20 cellular contexts compared by ENCODE assay signal in the genomic region with DNA sequence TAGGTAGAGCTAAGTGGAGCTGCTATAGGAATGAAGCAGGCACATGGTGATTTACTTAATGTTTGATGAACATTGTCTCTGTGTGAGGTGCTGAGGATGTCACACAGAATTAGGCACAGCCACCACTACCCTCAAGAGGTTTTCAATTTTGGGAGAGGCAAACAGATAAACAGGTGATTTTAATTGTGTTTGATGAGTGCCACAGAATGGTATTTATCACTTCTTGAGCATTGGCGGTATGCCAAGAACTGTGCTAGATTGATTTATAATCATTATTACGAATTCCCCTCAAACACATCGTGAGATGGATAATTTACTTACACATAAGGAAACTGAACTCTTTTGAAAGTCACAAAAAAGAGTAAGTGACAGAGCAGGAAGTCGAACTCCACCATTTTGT.
DNase-seq lines count a peak whose midpoint lies in the region; ATAC-seq, FAIRE-seq and TF ChIP-seq lines count a peak whose summit lies in the region.
"Had no signal": no experiment of that assay in that cellular context is flagged by ENCODE, and none has a peak within 500 bp of the region (broad histone marks: within the 10 kb centered on the region; RNA-seq: fewer than 3 reads in every experiment).

No MANE protein-coding gene starts in this region.

- POLR2A ChIA-PET in endothelial cell of umbilical vein (lab: Charles Lee): no interaction called here

- intact Hi-C loops in endothelial cell of umbilical vein (cut with micrococcal nuclease): no loop called here
- intact Hi-C loops in activated T-helper 2 cell treated with anti-CD3 and anti-CD28 coated beads, Interferon-gamma antibody, Interleukin-2, Interleukin-4, amounts not matched to agents 10 μg/mL and 5 μg/mL and 100 μg/mL, durations not matched to agents 14 hours and 24 hours and 36 hours (cut with micrococcal nuclease): no loop called here

- H3K27me3 ChIP-seq in endothelial cell of umbilical vein (ENCODE audit: control insufficient read depth in 2 of 2, insufficient read depth in 2 of 2, low read length in 2 of 2) (no peaks in the 10 kb centered on the region), thoracic aorta (replicated peaks; ENCODE audit: insufficient read depth) (no peaks in the 10 kb centered on the region)
- H3K27me3 ChIP-seq: Peyer's patch had no signal

- CTCF ChIA-PET in endothelial cell of umbilical vein (lab: Charles Lee): no interaction called here

- H3K9me3 Mint-ChIP-seq in activated T-helper 2 cell treated with anti-CD3 and anti-CD28 coated beads, Interferon-gamma antibody, Interleukin-2, Interleukin-4, amounts not matched to agents 10 μg/mL and 5 μg/mL and 100 μg/mL, durations not matched to agents 14 hours and 24 hours and 36 hours: peaks cover 4% of the 10 kb centered on the region

- H3K4me3 ChIP-seq in endothelial cell of umbilical vein (replicated peaks in 1 of 3; ENCODE audit: insufficient read depth in 1 of 3, low read depth in 1 of 3, low read length in 3 of 3) (no peak overlapping the region), thoracic aorta (no peak overlapping the region)
- H3K4me3 ChIP-seq: GM12878, Peyer's patch had no signal

- dilution Hi-C loops in endothelial cell of umbilical vein (cut with MboI; ENCODE audit: extremely low pct_ligation_motif_present, low sequenced_read_pairs): no loop called here

- no peak for TF ChIP-seq POLR2A in endothelial cell of umbilical vein (IDR thresholded peaks at IDR 0.05; ENCODE audit: low read depth, low read length)

- H3K9ac ChIP-seq in endothelial cell of umbilical vein (replicated peaks; ENCODE audit: extremely low read depth, insufficient read depth, low read length): no peak overlapping the region

- FAIRE-seq in endothelial cell of umbilical vein (lab: Jason Lieb, UNC): no peak
- FAIRE-seq: GM12878, GM18507 had no signal

- BruUV-seq in endothelial cell of umbilical vein (replicated peaks; lab: Mats Ljungman, UMichigan): no TSS peak

- TF ChIP-seq CTCF in endothelial cell of umbilical vein (IDR thresholded peaks at IDR 0.05; ENCODE audit: extremely low read depth in 1 of 2, insufficient read depth in 1 of 2, low read depth in 1 of 2, low read length in 2 of 2): no peak
- TF ChIP-seq CTCF in thoracic aorta (IDR thresholded peaks at IDR 0.05): no peak

- H3K27ac Mint-ChIP-seq in activated T-helper 2 cell treated with anti-CD3 and anti-CD28 coated beads, Interferon-gamma antibody, Interleukin-2, Interleukin-4, amounts not matched to agents 10 μg/mL and 5 μg/mL and 100 μg/mL, durations not matched to agents 14 hours and 24 hours and 36 hours: no peak overlapping the region

- no peaks in the 10 kb centered on the region for H3K36me3 Mint-ChIP-seq in activated T-helper 2 cell treated with anti-CD3 and anti-CD28 coated beads, Interferon-gamma antibody, Interleukin-2, Interleukin-4, amounts not matched to agents 10 μg/mL and 5 μg/mL and 100 μg/mL, durations not matched to agents 14 hours and 24 hours and 36 hours (ENCODE audit: low read depth)

- H3K36me3 ChIP-seq in endothelial cell of umbilical vein (ENCODE audit: control insufficient read depth in 2 of 2, extremely low read depth in 1 of 2, insufficient read depth in 2 of 2, low read length in 2 of 2) (no peaks in the 10 kb centered on the region), thoracic aorta (no peaks in the 10 kb centered on the region)
- H3K36me3 ChIP-seq: Peyer's patch had no signal

- peaks cover 23% of the 10 kb centered on the region for H3K27me3 Mint-ChIP-seq in activated T-helper 2 cell treated with anti-CD3 and anti-CD28 coated beads, Interferon-gamma antibody, Interleukin-2, Interleukin-4, amounts not matched to agents 10 μg/mL and 5 μg/mL and 100 μg/mL, durations not matched to agents 14 hours and 24 hours and 36 hours (ENCODE audit: low read depth)

- H3K4me2 ChIP-seq in endothelial cell of umbilical vein (ENCODE audit: insufficient read depth, low read length): no peak overlapping the region

- H3K4me1 Mint-ChIP-seq in activated T-helper 2 cell treated with anti-CD3 and anti-CD28 coated beads, Interferon-gamma antibody, Interleukin-2, Interleukin-4, amounts not matched to agents 10 μg/mL and 5 μg/mL and 100 μg/mL, durations not matched to agents 14 hours and 24 hours and 36 hours (ENCODE audit: low read depth): no peaks in the 10 kb centered on the region

- no peak for ATAC-seq in thoracic aorta (ENCODE audit: insufficient number of reproducible peaks, low FRiP score, low read depth)
- no peak for ATAC-seq in HG03139 (IDR thresholded peaks at IDR 0.05; ENCODE audit: unreplicated experiment)
- ATAC-seq: GM12878 had no signal

- no peak overlapping the region for H3K4me3 Mint-ChIP-seq in activated T-helper 2 cell treated with anti-CD3 and anti-CD28 coated beads, Interferon-gamma antibody, Interleukin-2, Interleukin-4, amounts not matched to agents 10 μg/mL and 5 μg/mL and 100 μg/mL, durations not matched to agents 14 hours and 24 hours and 36 hours (ENCODE audit: low read depth)

- no peaks in the 10 kb centered on the region for H3K9me3 ChIP-seq in endothelial cell of umbilical vein (replicated peaks; ENCODE audit: control insufficient read depth, insufficient read depth, low read length)
- H3K9me3 ChIP-seq in thoracic aorta: no peaks in the 10 kb centered on the region
- H3K9me3 ChIP-seq: Caco-2, Peyer's patch had no signal

- no peaks in the 10 kb centered on the region for H3K9me1 ChIP-seq in endothelial cell of umbilical vein (replicated peaks; ENCODE audit: control insufficient read depth, extremely low read depth, insufficient read depth, low read length)

- H3K27ac ChIP-seq in endothelial cell of umbilical vein (ENCODE audit: insufficient read depth, low read depth, low read length): no peak overlapping the region
- H3K27ac ChIP-seq in thoracic aorta: peak overlapping the region; percentile 30 to 39
- H3K27ac ChIP-seq: HL-60, Peyer's patch had no signal

- DNase-seq in NCI-H2029 treated with DMSO at 0.1 percent for 48 hours (lab: John Stamatoyannopoulos, UW) (peak; percentile 49), NCI-H2029 (lab: John Stamatoyannopoulos, UW) (no peak), NCI-H748 (lab: John Stamatoyannopoulos, UW; ENCODE audit: unreplicated experiment) (peak; percentile 74), endothelial cell of umbilical vein (ENCODE audit: low read depth, low spot score) (peak; percentile 5), thoracic aorta (ENCODE audit: low spot score) (no peak), GOT3 (lab: John Stamatoyannopoulos, UW) (no peak)
- DNase-seq in activated T-helper 2 cell treated with anti-CD3 and anti-CD28 coated beads, Interferon-gamma antibody, Interleukin-2, Interleukin-4, amounts not matched to agents 10 μg/mL and 5 μg/mL and 100 μg/mL, durations not matched to agents 14 hours and 24 hours and 36 hours (ENCODE audit: low spot score): no peak
- DNase-seq: Caco-2, DMS79, KBM-7, NCI-H1048, NCI-H1930, NCI-H2227 treated with DMSO at 0.1 percent for 48 hours, NCI-H82, Peyer's patch, SHP77 had no signal

- no peaks in the 10 kb centered on the region for H3K4me1 ChIP-seq in endothelial cell of umbilical vein (ENCODE audit: control insufficient read depth, extremely low read depth, insufficient read depth, low read length)
- peaks cover 6 to 21% of the 10 kb centered on the region in 2 donors for H3K4me1 ChIP-seq in thoracic aorta (ENCODE audit: control insufficient read depth in 1 of 2, low read depth in 2 of 2)
- H3K4me1 ChIP-seq: Caco-2, Peyer's patch had no signal

- H4K20me1 ChIP-seq in endothelial cell of umbilical vein (replicated peaks; ENCODE audit: control insufficient read depth, extremely low read depth, insufficient read depth, low read length): no peaks in the 10 kb centered on the region

- no peak overlapping the region for H2AFZ ChIP-seq in endothelial cell of umbilical vein (ENCODE audit: low read depth, low read length)

- H3K79me2 ChIP-seq in endothelial cell of umbilical vein (ENCODE audit: control insufficient read depth, insufficient read depth, low read length): no peaks in the 10 kb centered on the region

TF ChIP-seq in endothelial cell of umbilical vein, 7 proteins besides CTCF, POLR2A, EP300 and RAD21:
- TF ChIP-seq, protein P1, sequence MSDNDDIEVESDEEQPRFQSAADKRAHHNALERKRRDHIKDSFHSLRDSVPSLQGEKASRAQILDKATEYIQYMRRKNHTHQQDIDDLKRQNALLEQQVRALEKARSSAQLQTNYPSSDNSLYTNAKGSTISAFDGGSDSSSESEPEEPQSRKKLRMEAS (IDR thresholded peaks at IDR 0.05; ENCODE audit: insufficient read depth, insufficient read length): no peak
- TF ChIP-seq POLR2AphosphoS5 (IDR thresholded peaks at IDR 0.05; ENCODE audit: insufficient read depth, low read depth, low read length) (no peak), FOS (IDR thresholded peaks at IDR 0.05; ENCODE audit: borderline replicate concordance, insufficient read depth, low read length) (no peak), EZH2 (IDR thresholded peaks at IDR 0.05; ENCODE audit: borderline replicate concordance, low read depth, low read length, severe bottlenecking) (no peak), JUN (IDR thresholded peaks at IDR 0.05; ENCODE audit: borderline replicate concordance, insufficient read depth, insufficient read length, low read depth) (no peak)

Comparison
In these comparisons a context has a peak if more than half of its experiments do, and no peak if none do; other contexts are left out.
1. DNase-seq: peak in NCI-H2029 treated with DMSO at 0.1 percent for 48 hours (single experiment), NCI-H748 (single experiment) and endothelial cell of umbilical vein (single experiment); none in NCI-H2029 (single experiment), thoracic aorta (single experiment), GOT3 (single experiment) and activated T-helper 2 cell treated with anti-CD3 and anti-CD28 coated beads, Interferon-gamma antibody, Interleukin-2, Interleukin-4, amounts not matched to agents 10 μg/mL and 5 μg/mL and 100 μg/mL, durations not matched to agents 14 hours and 24 hours and 36 hours (single experiment).